In the genomic region with DNA sequence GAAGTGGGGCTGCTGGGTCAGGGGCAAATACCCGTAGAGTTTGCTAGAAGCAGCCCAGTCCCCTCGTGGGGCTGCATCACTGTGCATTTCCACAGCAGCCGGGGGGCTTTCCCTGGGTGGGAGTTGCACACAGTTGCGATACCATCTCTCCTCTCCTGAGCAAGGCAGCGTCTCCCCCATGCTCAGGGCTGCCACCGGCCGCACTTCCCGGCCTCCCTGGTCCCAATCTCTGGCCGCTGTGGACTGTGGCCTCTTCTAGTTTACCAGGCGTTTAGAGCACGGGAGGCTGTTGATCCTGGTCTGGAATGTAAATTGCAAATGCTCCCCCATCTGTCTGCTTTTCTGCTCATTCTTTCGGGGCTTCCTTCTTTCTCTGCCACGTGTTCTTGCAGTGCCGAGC, we compare ENCODE assay signal across 1 cellular context.
TF ChIP-seq lines count a peak whose summit lies in the region.

No MANE protein-coding gene starts in this region.

TF ChIP-seq in IMR-90, 13 proteins besides CTCF, POLR2A, EP300 and RAD21:
- TF ChIP-seq, protein P1, sequence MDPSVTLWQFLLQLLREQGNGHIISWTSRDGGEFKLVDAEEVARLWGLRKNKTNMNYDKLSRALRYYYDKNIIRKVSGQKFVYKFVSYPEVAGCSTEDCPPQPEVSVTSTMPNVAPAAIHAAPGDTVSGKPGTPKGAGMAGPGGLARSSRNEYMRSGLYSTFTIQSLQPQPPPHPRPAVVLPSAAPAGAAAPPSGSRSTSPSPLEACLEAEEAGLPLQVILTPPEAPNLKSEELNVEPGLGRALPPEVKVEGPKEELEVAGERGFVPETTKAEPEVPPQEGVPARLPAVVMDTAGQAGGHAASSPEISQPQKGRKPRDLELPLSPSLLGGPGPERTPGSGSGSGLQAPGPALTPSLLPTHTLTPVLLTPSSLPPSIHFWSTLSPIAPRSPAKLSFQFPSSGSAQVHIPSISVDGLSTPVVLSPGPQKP (IDR thresholded peaks at IDR 0.05; ENCODE audit: borderline replicate concordance, low read depth, low read length), result no peak
- TF ChIP-seq RCOR1 (IDR thresholded peaks at IDR 0.05; ENCODE audit: insufficient replicate concordance, low read length), result no peak
- TF ChIP-seq MAZ (IDR thresholded peaks at IDR 0.05; ENCODE audit: borderline replicate concordance, low read depth, low read length), result no peak
- TF ChIP-seq SMC3 (IDR thresholded peaks at IDR 0.05; ENCODE audit: low read depth, low read length), result no peak
- TF ChIP-seq USF2 (IDR thresholded peaks at IDR 0.05; ENCODE audit: low read depth, low read length), result no peak
- no peak for TF ChIP-seq CEBPB (IDR thresholded peaks at IDR 0.05; ENCODE audit: low read depth, low read length)
- TF ChIP-seq MAFK (IDR thresholded peaks at IDR 0.05; ENCODE audit: low read depth, low read length), result no peak
- no peak for TF ChIP-seq CHD1 (IDR thresholded peaks at IDR 0.05; ENCODE audit: low read depth, low read length)
- TF ChIP-seq BHLHE40 (IDR thresholded peaks at IDR 0.05; ENCODE audit: low read depth, low read length), result no peak
- no peak for TF ChIP-seq NFE2L2 (IDR thresholded peaks at IDR 0.05; ENCODE audit: low read depth, low read length)
- TF ChIP-seq FOS (IDR thresholded peaks at IDR 0.05; ENCODE audit: low read depth, low read length), result no peak
- no peak for TF ChIP-seq MXI1 (IDR thresholded peaks at IDR 0.05; ENCODE audit: borderline replicate concordance, low read depth, low read length)
- no peak for TF ChIP-seq RFX5 (IDR thresholded peaks at IDR 0.05; ENCODE audit: low read depth, low read length)
TF ChIP-seq in IMR-90: peak in this region for 0.
